ENCODE assay signal across 8 cellular contexts in genomic region chr1:91166106-91166712, GRCh38.
DNase-seq lines count a peak whose midpoint lies in the region; ATAC-seq and TF ChIP-seq lines count a peak whose summit lies in the region.
"Had no signal": no experiment of that assay in that cellular context is flagged by ENCODE, and none has a peak within 500 bp of the region (broad histone marks: within the 10 kb centered on the region; RNA-seq: fewer than 3 reads in every experiment).

No MANE protein-coding gene starts in this region.

- no peak overlapping the region for H3K4me3 Mint-ChIP-seq in HFFc6
- H3K4me3 Mint-ChIP-seq: activated naive CD8-positive, alpha-beta T cell had no signal

- H3K27me3 Mint-ChIP-seq in HFFc6 (ENCODE audit: insufficient read depth) = peaks cover 13% of the 10 kb centered on the region

- H3K9me3 Mint-ChIP-seq in HFFc6 = no peaks in the 10 kb centered on the region

- no peak overlapping the region for H3K27ac ChIP-seq in VCaP

- H3K4me1 Mint-ChIP-seq in HFFc6 (ENCODE audit: low read depth) = 0 out of 2 replicates have a peak, but pooled peaks cover 5% of the 10 kb centered on the region

- H3K36me3 Mint-ChIP-seq in HFFc6 (ENCODE audit: low read depth) = no peaks in the 10 kb centered on the region
- H3K36me3 Mint-ChIP-seq: activated naive CD8-positive, alpha-beta T cell had no signal

- DNase-seq in G401 (ENCODE audit: low spot score) = peak; percentile 79
- DNase-seq in HFFc6 = peak; percentile 39
- peak; percentile 61 for DNase-seq in NCI-H2107 treated with DMSO at 0.1 percent for 48 hours (lab: John Stamatoyannopoulos, UW; ENCODE audit: unreplicated experiment)
- peak; percentile 59 to 69 for DNase-seq in erythroblast (lab: John Stamatoyannopoulos, UW)
- DNase-seq in myocyte (ENCODE audit: low read depth) = peak; percentile 51

- TF ChIP-seq POLR2A in erythroblast (IDR thresholded peaks at IDR 0.05; ENCODE audit: low read length) = no peak

- TF ChIP-seq CTCF in HFFc6 (IDR thresholded peaks at IDR 0.05) (peak; percentile 87), VCaP (conservative IDR thresholded peaks at IDR 0.05) (peak; percentile 86)

- in situ Hi-C loops in G401 (cut with HindIII; ENCODE audit: low sequenced_read_pairs) = no loop called here

- no peak overlapping the region for H3K27ac Mint-ChIP-seq in HFFc6
- H3K27ac Mint-ChIP-seq: activated naive CD8-positive, alpha-beta T cell had no signal

- no peak for ATAC-seq in HG02571 (IDR thresholded peaks at IDR 0.05; ENCODE audit: unreplicated experiment)
